ENCODE assay signal across 8 cellular contexts in genomic region chr6:31202259-31203166, GRCh38. TPM values are rescaled to one million over a fixed set of nuclear protein-coding genes. Genes with fewer than 3 reads are reported as not detected.
DNase-seq lines count a peak whose midpoint lies in the region; ATAC-seq and TF ChIP-seq lines count a peak whose summit lies in the region.

No MANE protein-coding gene starts in this region.

- peak overlapping the region; percentile 87 for H3K4me3 Mint-ChIP-seq in activated T-cell treated with anti-CD3 and anti-CD28 coated beads, Interleukin-2, amount 50 U/mL, for 24 hours
- H3K4me3 Mint-ChIP-seq in T-helper 2 cell treated with Interferon-gamma antibody and Interleukin-4, amounts not matched to agents 5 μg/mL and 100 μg/mL, for 36 hours = peak overlapping the region; percentile 87

- H3K36me3 Mint-ChIP-seq in activated T-cell treated with anti-CD3 and anti-CD28 coated beads, Interleukin-2, amount 50 U/mL, for 24 hours (ENCODE audit: low read depth) = peaks cover 16% of the 10 kb centered on the region
- peaks cover 41% of the 10 kb centered on the region for H3K36me3 Mint-ChIP-seq in T-helper 2 cell treated with Interferon-gamma antibody and Interleukin-4, amounts not matched to agents 5 μg/mL and 100 μg/mL, for 36 hours (ENCODE audit: low read depth)

- H3K9me3 Mint-ChIP-seq in activated T-cell treated with anti-CD3 and anti-CD28 coated beads, Interleukin-2, amount 50 U/mL, for 24 hours = peaks cover 5% of the 10 kb centered on the region
- peaks cover 4% of the 10 kb centered on the region for H3K9me3 Mint-ChIP-seq in T-helper 2 cell treated with Interferon-gamma antibody and Interleukin-4, amounts not matched to agents 5 μg/mL and 100 μg/mL, for 36 hours

- H3K36me3 ChIP-seq in iPS-20b (ENCODE audit: insufficient read depth, low read depth, low read length) (no peaks in the 10 kb centered on the region), thymus (ENCODE audit: control insufficient read depth, insufficient read depth) (no peaks in the 10 kb centered on the region)

- peaks cover 71% of the 10 kb centered on the region for H3K4me1 Mint-ChIP-seq in activated T-cell treated with anti-CD3 and anti-CD28 coated beads, Interleukin-2, amount 50 U/mL, for 24 hours (ENCODE audit: low read depth)
- H3K4me1 Mint-ChIP-seq in T-helper 2 cell treated with Interferon-gamma antibody and Interleukin-4, amounts not matched to agents 5 μg/mL and 100 μg/mL, for 36 hours (ENCODE audit: low read depth) = peaks cover 46% of the 10 kb centered on the region

- H3K27ac ChIP-seq in iPS-20b (ENCODE audit: low read length) = no peak overlapping the region
- H3K27ac ChIP-seq in thymus (ENCODE audit: low read depth) = peak overlapping the region; percentile 85

- 51% methylated on average over 11 of the region's 11 CpGs for WGBS in thymus

- in situ Hi-C loops in GM13976 (cut with MboI; ENCODE audit: low sequenced_read_pairs, unreplicated experiment) = no loop called here

- no peaks in the 10 kb centered on the region for H3K27me3 Mint-ChIP-seq in activated T-cell treated with anti-CD3 and anti-CD28 coated beads, Interleukin-2, amount 50 U/mL, for 24 hours
- H3K27me3 Mint-ChIP-seq in T-helper 2 cell treated with Interferon-gamma antibody and Interleukin-4, amounts not matched to agents 5 μg/mL and 100 μg/mL, for 36 hours (ENCODE audit: low read depth) = no peaks in the 10 kb centered on the region

- TF ChIP-seq CTCF in GM13976 (IDR thresholded peaks at IDR 0.05; ENCODE audit: borderline replicate concordance, control extremely low read depth, extremely low read depth, insufficient read depth, missing control alignments) = no peak

- H3K9me3 ChIP-seq in iPS-20b (ENCODE audit: insufficient read depth, low read depth, low read length) (no peaks in the 10 kb centered on the region), thymus (ENCODE audit: control insufficient read depth) (no peaks in the 10 kb centered on the region)

- ATAC-seq in GM19452 (IDR thresholded peaks at IDR 0.05; ENCODE audit: unreplicated experiment) = no peak

- peaks cover 17% of the 10 kb centered on the region for H3K4me1 ChIP-seq in iPS-20b (ENCODE audit: insufficient read depth, low read length)
- H3K4me1 ChIP-seq in thymus (ENCODE audit: control insufficient read depth, insufficient read depth, low read length) = peaks cover 30% of the 10 kb centered on the region

- peak overlapping the region; percentile 99 for H3K27ac Mint-ChIP-seq in activated T-cell treated with anti-CD3 and anti-CD28 coated beads, Interleukin-2, amount 50 U/mL, for 24 hours
- peak overlapping the region; percentile 96 for H3K27ac Mint-ChIP-seq in T-helper 2 cell treated with Interferon-gamma antibody and Interleukin-4, amounts not matched to agents 5 μg/mL and 100 μg/mL, for 36 hours

- no peak overlapping the region; the same call in 1 of the 2 replicates for H3K9ac ChIP-seq in iPS-20b (ENCODE audit: low read depth, low read length)

- no peaks in the 10 kb centered on the region for H3K27me3 ChIP-seq in iPS-20b (ENCODE audit: insufficient read depth, low read length)
- no peaks in the 10 kb centered on the region for H3K27me3 ChIP-seq in thymus (ENCODE audit: control insufficient read depth, insufficient read depth)

- peak; percentile 38 for DNase-seq in activated T-cell treated with anti-CD3 and anti-CD28 coated beads, Interleukin-2, amount 50 U/mL, for 24 hours
- no peak for DNase-seq in activated T-cell treated with anti-CD3 and anti-CD28 coated beads, Interleukin-2, amount 50 U/mL, for 1 hour
- no peak for DNase-seq in T-helper 2 cell treated with Interferon-gamma antibody and Interleukin-4, amounts not matched to agents 5 μg/mL and 100 μg/mL, for 36 hours (ENCODE audit: low spot score)
- no peak for DNase-seq in effector CD4-positive, alpha-beta T cell
- no peak for DNase-seq in GM13976 (ENCODE audit: low spot score)

- H3K4me3 ChIP-seq in iPS-20b (ENCODE audit: low read length) (peak overlapping the region; percentile 36; the same call in 1 of the 2 replicates), thymus (ENCODE audit: low read length) (no peak overlapping the region)

RNA-seq across cellular contexts. Expression of gene POU5F1, which starts 32.0 kb away (rescaled TPM):
- 5.2 TPM for polyA plus RNA-seq in thymus

RNA-seq across cellular contexts. Expression of gene TCF19, which starts 44.1 kb away (rescaled TPM):
- 5.1 TPM for polyA plus RNA-seq in thymus

RNA-seq across cellular contexts. Expression of gene CCHCR1, which starts 44.9 kb away (rescaled TPM):
- 24.5 TPM for polyA plus RNA-seq in thymus
